ENCODE assay signal across 11 cellular contexts in the genomic region with DNA sequence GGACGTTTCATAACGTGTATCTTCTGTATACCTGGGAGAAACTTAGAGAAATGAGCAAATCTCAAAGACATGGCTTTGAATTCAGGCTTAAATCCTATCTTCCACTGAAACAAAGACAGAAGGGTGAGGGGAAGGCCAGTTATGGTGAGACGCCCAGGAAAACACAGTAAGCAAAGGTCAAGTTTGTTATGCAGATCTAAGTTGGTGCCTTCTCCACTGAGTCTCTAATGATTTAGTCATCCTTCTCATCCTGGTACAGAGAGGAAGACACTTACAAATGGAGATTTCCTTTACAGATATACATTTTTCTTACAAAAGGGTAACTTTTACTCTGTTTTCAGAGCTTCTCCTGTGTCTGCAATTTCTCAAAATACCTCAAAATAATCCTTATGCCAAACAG.
DNase-seq lines count a peak whose midpoint lies in the region; ATAC-seq and TF ChIP-seq lines count a peak whose summit lies in the region.
"Had no signal": no experiment of that assay in that cellular context is flagged by ENCODE, and none has a peak within 500 bp of the region (broad histone marks: within the 10 kb centered on the region; RNA-seq: fewer than 3 reads in every experiment).

No MANE protein-coding gene starts in this region.

- WGBS in right cardiac atrium: 48% methylated on average over 3 of the region's 3 CpGs

- peak overlapping the region; percentile 66 for H3K4me3 ChIP-seq in right cardiac atrium (ENCODE audit: low read length)

- peak; percentile 36 for ATAC-seq in Right ventricle myocardium superior (ENCODE audit: poor library complexity)
- ATAC-seq in Right ventricle myocardium inferior: no peak
- ATAC-seq in SK-N-SH treated with all-trans-retinoic acid at 6 μM for 48 hours: peak; percentile 58
- ATAC-seq in right cardiac atrium: peak in 1 of 2 donors; percentile 29

- intact Hi-C loops in Right ventricle myocardium superior (cut with DNase I): no loop called here
- intact Hi-C loops in Right ventricle myocardium inferior (cut with DNase I): no loop called here
- intact Hi-C loops in right cardiac atrium (cut with DNase I): no loop called here

- peaks cover 2% of the 10 kb centered on the region for H3K4me1 ChIP-seq in right cardiac atrium (ENCODE audit: control insufficient read depth, insufficient read depth, low read length)

- H3K9me3 ChIP-seq in right cardiac atrium (ENCODE audit: control insufficient read depth, low read length): no peaks in the 10 kb centered on the region
- H3K9me3 ChIP-seq: thoracic aorta had no signal

- DNase-seq in Right ventricle myocardium superior (no peak), Right ventricle myocardium inferior (ENCODE audit: missing footprints) (no peak), right cardiac atrium (no peak), NCI-H1417 (lab: John Stamatoyannopoulos, UW) (no peak), islet precursor cell (no peak), NCI-H2107 treated with DMSO at 0.1 percent for 48 hours (lab: John Stamatoyannopoulos, UW; ENCODE audit: unreplicated experiment) (no peak), hypothalamus (lab: John Stamatoyannopoulos, UW) (no peak)
- DNase-seq: NCI-H1048, NCI-H526 treated with DMSO at 0.1 percent for 48 hours had no signal

- H3K27me3 ChIP-seq in right cardiac atrium (ENCODE audit: control insufficient read depth, insufficient read depth): no peaks in the 10 kb centered on the region

- no peak overlapping the region for H3K27ac ChIP-seq in right cardiac atrium (ENCODE audit: low read length)

TF ChIP-seq in SK-N-SH treated with all-trans-retinoic acid at 6 μM for 48 hours, 23 proteins besides CTCF, POLR2A, EP300 and RAD21:
- no peak for TF ChIP-seq ZNF565 (CRISPR knock-in tag; conservative IDR thresholded peaks at IDR 0.05; ENCODE audit: low read depth)
